11 cellular contexts compared by ENCODE assay signal in genomic region chr7:130939285-130940095, GRCh38.
A peak's percentile ranks its signal among the peaks of the same experiment; 100 is the strongest.
DNase-seq lines count a peak whose midpoint lies in the region; ATAC-seq, FAIRE-seq and TF ChIP-seq lines count a peak whose summit lies in the region.
"Had no signal": no experiment of that assay in that cellular context is flagged by ENCODE, and none has a peak within 500 bp of the region (broad histone marks: within the 10 kb centered on the region; RNA-seq: fewer than 3 reads in every experiment).

No MANE protein-coding gene starts in this region.

- H3K27ac ChIP-seq in breast epithelium: peak overlapping the region; percentile 70 to 94

- intact Hi-C loops in breast epithelium (cut with DNase I; ENCODE audit: low total_unique reads): loop anchor here (5.0 kb wide), 1 partner anchor 537 kb away; no protein-coding TSS in a partner anchor

- H3K4me3 ChIP-seq in AG09309 (ENCODE audit: control insufficient read depth, low read depth, low read length) (peak overlapping the region; percentile 8; the same call in 1 of the 2 replicates), breast epithelium (peak overlapping the region; percentile 2 to 52 (median 51))

- ATAC-seq in esophagus mucosa (no peak), GM21423 (IDR thresholded peaks at IDR 0.05; ENCODE audit: unreplicated experiment) (no peak)

- peaks cover 0 to 6% of the 10 kb centered on the region in 2 donors for H3K4me1 ChIP-seq in breast epithelium

- TF ChIP-seq CTCF in AG09309 (IDR thresholded peaks at IDR 0.05; ENCODE audit: control insufficient read depth, insufficient read depth, low read depth, low read length, missing control alignments) (no peak), breast epithelium (IDR thresholded peaks at IDR 0.05) (no peak)

- H3K9me3 ChIP-seq in breast epithelium: no peaks in the 10 kb centered on the region

- FAIRE-seq in RCC 7860 (lab: Jason Lieb, UNC): no peak

- DNase-seq in AG09309 (ENCODE audit: low read depth): no peak
- DNase-seq in NCI-H2171 (lab: John Stamatoyannopoulos, UW): peak; percentile 1
- no peak for DNase-seq in breast epithelium (ENCODE audit: low spot score in 2 of 2)
- DNase-seq in myocyte (ENCODE audit: low read depth): peak; percentile 43
- DNase-seq in RCC 7860 (ENCODE audit: low spot score): no peak
- DNase-seq in NCI-H146 (lab: John Stamatoyannopoulos, UW): no peak
- DNase-seq: dermis blood vessel endothelial cell, KBM-7, nucleus accumbens had no signal

- H3K27me3 ChIP-seq in breast epithelium: no peaks in the 10 kb centered on the region

- H3K36me3 ChIP-seq in breast epithelium: no peaks in the 10 kb centered on the region

- TF ChIP-seq POLR2A in breast epithelium (IDR thresholded peaks at IDR 0.05): no peak

Comparison
In these comparisons a context has a peak if more than half of its experiments do, and no peak if none do; other contexts are left out.
1. DNase-seq: peak in NCI-H2171 (single experiment) and myocyte (single experiment); none in AG09309 (single experiment), breast epithelium (0 of 2), RCC 7860 (single experiment) and NCI-H146 (single experiment).